8 cellular contexts compared by ENCODE assay signal in the genomic region with DNA sequence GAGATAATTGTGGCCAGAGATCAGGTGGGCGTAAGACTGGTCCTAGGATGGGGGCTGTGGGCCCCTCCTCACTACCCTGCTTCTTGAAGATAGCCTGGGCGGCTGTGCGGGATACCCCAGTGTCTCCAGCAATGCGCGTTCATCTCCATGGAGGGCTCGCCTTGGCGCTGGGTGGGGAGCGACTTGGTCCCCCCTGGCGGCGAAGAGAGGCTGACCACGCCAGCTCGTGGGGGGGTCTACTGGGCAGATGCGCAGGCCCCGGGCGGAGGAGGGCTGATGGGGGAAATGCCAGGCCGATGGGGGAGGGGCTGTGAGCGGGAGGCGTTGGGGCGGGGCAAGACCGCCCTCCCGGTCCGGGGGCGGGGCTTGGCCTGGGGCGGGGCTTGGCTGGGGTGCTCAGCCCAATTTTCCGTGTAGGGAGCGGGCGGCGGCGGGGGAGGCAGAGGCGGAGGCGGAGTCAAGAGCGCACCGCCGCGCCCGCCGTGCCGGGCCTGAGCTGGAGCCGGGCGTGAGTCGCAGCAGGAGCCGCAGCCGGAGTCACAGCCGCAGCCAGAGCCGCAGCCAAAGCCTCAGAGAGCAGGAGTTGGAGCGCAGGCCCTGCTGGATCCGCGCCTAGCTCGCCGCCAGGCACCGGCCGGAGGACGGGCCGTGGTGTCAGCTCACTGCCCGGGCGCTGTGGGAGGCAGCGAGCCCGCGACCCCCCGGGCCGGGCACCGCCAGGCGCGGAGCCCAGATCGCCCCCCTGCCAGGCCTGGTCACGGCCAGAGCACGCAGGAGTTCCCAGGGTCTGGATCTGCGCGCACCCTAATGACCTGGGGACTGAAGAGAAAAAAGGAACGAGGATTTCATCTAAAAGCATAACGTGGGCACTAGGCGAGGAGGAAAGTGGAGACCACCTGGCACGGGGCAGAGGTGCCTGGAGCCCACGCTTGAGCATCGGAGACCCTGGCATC. TPM values are rescaled to one million over a fixed set of nuclear protein-coding genes. Genes with fewer than 3 reads are reported as not detected.
DNase-seq lines count a peak whose midpoint lies in the region; ATAC-seq and TF ChIP-seq lines count a peak whose summit lies in the region.

A gene with protein sequence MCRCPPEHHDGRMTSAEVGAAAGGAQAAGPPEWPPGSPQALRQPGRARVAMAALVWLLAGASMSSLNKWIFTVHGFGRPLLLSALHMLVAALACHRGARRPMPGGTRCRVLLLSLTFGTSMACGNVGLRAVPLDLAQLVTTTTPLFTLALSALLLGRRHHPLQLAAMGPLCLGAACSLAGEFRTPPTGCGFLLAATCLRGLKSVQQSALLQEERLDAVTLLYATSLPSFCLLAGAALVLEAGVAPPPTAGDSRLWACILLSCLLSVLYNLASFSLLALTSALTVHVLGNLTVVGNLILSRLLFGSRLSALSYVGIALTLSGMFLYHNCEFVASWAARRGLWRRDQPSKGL (plus strand): TSS at position 509 of the 953 bp plus-strand sequence. CDS start 670 bp downstream, outside the sequence.

- peak; percentile 96 for DNase-seq in Karpas-422
- peak; percentile 88 for DNase-seq in RPMI7951 (ENCODE audit: low read depth)
- DNase-seq in activated effector memory CD4-positive, alpha-beta T cell treated with Interleukin-2 at 50 U/mL for 16 hours: peak; percentile 91
- peak; percentile 84 for DNase-seq in fibroblast of the aortic adventitia (ENCODE audit: low read depth)
- DNase-seq in stimulated activated naive CD8-positive, alpha-beta T cell treated with anti-CD3 and anti-CD28 coated beads, Interleukin-15, amount 100 ng/mL, for 72 hours: peak; percentile 95 to 96

- H3K9me3 ChIP-seq in DOHH2 (ENCODE audit: control insufficient read depth, insufficient read depth, low read length) (no peaks in the 10 kb centered on the region), Karpas-422 (ENCODE audit: low read length) (no peaks in the 10 kb centered on the region), neural cell (ENCODE audit: low read length) (no peaks in the 10 kb centered on the region)

- H3K9me2 ChIP-seq in DOHH2 (replicated peaks; ENCODE audit: control insufficient read depth, low read length): no peaks in the 10 kb centered on the region
- no peaks in the 10 kb centered on the region for H3K9me2 ChIP-seq in Karpas-422 (replicated peaks; ENCODE audit: insufficient read depth, low read length)
- H3K9me2 ChIP-seq in neural cell (ENCODE audit: insufficient read depth, low read length): no peaks in the 10 kb centered on the region

- no peak for TF ChIP-seq RAD21 in neural cell (conservative IDR thresholded peaks at IDR 0.05)

- H3K4me1 Mint-ChIP-seq in stimulated activated naive CD8-positive, alpha-beta T cell treated with anti-CD3 and anti-CD28 coated beads, Interleukin-15, amount 100 ng/mL, for 72 hours: peaks cover 36% of the 10 kb centered on the region

- H3K36me3 ChIP-seq in DOHH2 (ENCODE audit: control insufficient read depth, low read length): no peaks in the 10 kb centered on the region
- no peaks in the 10 kb centered on the region for H3K36me3 ChIP-seq in Karpas-422 (ENCODE audit: insufficient read depth, low read length)
- no peaks in the 10 kb centered on the region for H3K36me3 ChIP-seq in neural cell (ENCODE audit: insufficient read depth, low read length)

- H3K4me3 Mint-ChIP-seq in stimulated activated naive CD8-positive, alpha-beta T cell treated with anti-CD3 and anti-CD28 coated beads, Interleukin-15, amount 100 ng/mL, for 72 hours: peak within 1 kb of the TSS; percentile 85 to 91

- H3K27ac ChIP-seq in DOHH2 (ENCODE audit: low read depth, low read length) (no peak within 1 kb of the TSS), Karpas-422 (ENCODE audit: low read length) (no peak within 1 kb of the TSS), neural cell (ENCODE audit: low read length) (no peak within 1 kb of the TSS)

- no peak for TF ChIP-seq EP300 in neural cell (conservative IDR thresholded peaks at IDR 0.05; ENCODE audit: poor library complexity, severe bottlenecking)

- H3F3A ChIP-seq in DOHH2 (ENCODE audit: control insufficient read depth, insufficient read depth): no peaks in the 10 kb centered on the region
- no peaks in the 10 kb centered on the region for H3F3A ChIP-seq in neural cell (ENCODE audit: insufficient read depth, low read length, poor library complexity, severe bottlenecking)

- ATAC-seq in GM21737 (IDR thresholded peaks at IDR 0.05; ENCODE audit: unreplicated experiment): peak; percentile 57
- ATAC-seq in stimulated activated naive CD8-positive, alpha-beta T cell treated with anti-CD3 and anti-CD28 coated beads, Interleukin-15, amount 100 ng/mL, for 72 hours: peak; percentile 79

- H3K27me3 ChIP-seq in DOHH2 (ENCODE audit: control insufficient read depth, low read length) (no peaks in the 10 kb centered on the region), Karpas-422 (ENCODE audit: low read length) (no peaks in the 10 kb centered on the region), neural cell (ENCODE audit: insufficient read depth, low read depth, low read length) (no peaks in the 10 kb centered on the region)

- no peaks in the 10 kb centered on the region for H3K9me3 Mint-ChIP-seq in stimulated activated naive CD8-positive, alpha-beta T cell treated with anti-CD3 and anti-CD28 coated beads, Interleukin-15, amount 100 ng/mL, for 72 hours

- H2AFZ ChIP-seq in Karpas-422 (ENCODE audit: low read length) (peak within 1 kb of the TSS; percentile 99), neural cell (ENCODE audit: low read depth, low read length) (no peak within 1 kb of the TSS)

- H4K20me1 ChIP-seq in DOHH2 (ENCODE audit: control insufficient read depth, insufficient read depth, low read depth, low read length): no peaks in the 10 kb centered on the region
- no peaks in the 10 kb centered on the region; the same call in 1 of the 2 replicates for H4K20me1 ChIP-seq in Karpas-422 (ENCODE audit: insufficient read depth, low read depth, low read length)
- H4K20me1 ChIP-seq in neural cell (ENCODE audit: insufficient read depth): no peaks in the 10 kb centered on the region

- H3K9ac ChIP-seq in Karpas-422 (ENCODE audit: low read length): peak within 1 kb of the TSS; percentile 81
- peak within 1 kb of the TSS; percentile 63 for H3K9ac ChIP-seq in neural cell (ENCODE audit: low read length)

- H3K79me2 ChIP-seq in DOHH2 (ENCODE audit: control insufficient read depth, low read length) (no peaks in the 10 kb centered on the region), Karpas-422 (ENCODE audit: low read length) (no peaks in the 10 kb centered on the region), neural cell (replicated peaks; ENCODE audit: insufficient read depth, low read length) (no peaks in the 10 kb centered on the region)

- H3K4me3 ChIP-seq in DOHH2 (ENCODE audit: low read length) (peak within 1 kb of the TSS; percentile 81), Karpas-422 (ENCODE audit: low read length) (peak within 1 kb of the TSS; percentile 90), fibroblast of the aortic adventitia (ENCODE audit: low read depth, low read length) (peak within 1 kb of the TSS; percentile 81), neural cell (ENCODE audit: low read length) (peak within 1 kb of the TSS; percentile 73)

- peak within 1 kb of the TSS; percentile 96 for H3K4me2 ChIP-seq in DOHH2 (ENCODE audit: low read length)
- H3K4me2 ChIP-seq in Karpas-422 (ENCODE audit: low read depth, low read length, poor library complexity, severe bottlenecking): peak within 1 kb of the TSS; percentile 99
- peak within 1 kb of the TSS; percentile 11 for H3K4me2 ChIP-seq in neural cell (ENCODE audit: low read length)

- H3K4me1 ChIP-seq in DOHH2 (ENCODE audit: control insufficient read depth, low read length) (peaks cover 16% of the 10 kb centered on the region), Karpas-422 (ENCODE audit: low read length) (peaks cover 23% of the 10 kb centered on the region)

- H3K27ac Mint-ChIP-seq in stimulated activated naive CD8-positive, alpha-beta T cell treated with anti-CD3 and anti-CD28 coated beads, Interleukin-15, amount 100 ng/mL, for 72 hours: peak within 1 kb of the TSS; percentile 70 to 91

- H3K27me3 Mint-ChIP-seq in stimulated activated naive CD8-positive, alpha-beta T cell treated with anti-CD3 and anti-CD28 coated beads, Interleukin-15, amount 100 ng/mL, for 72 hours: no peaks in the 10 kb centered on the region

- TF ChIP-seq CTCF in DOHH2 (IDR thresholded peaks at IDR 0.05; ENCODE audit: low read depth, low read length, poor library complexity, severe bottlenecking) (peak; percentile 25), fibroblast of the aortic adventitia (IDR thresholded peaks at IDR 0.05; ENCODE audit: insufficient read depth, low read length) (peak; percentile 42), neural cell (IDR thresholded peaks at IDR 0.05; ENCODE audit: poor library complexity, severe bottlenecking) (peak; percentile 16)

TF ChIP-seq in neural cell, 6 proteins besides CTCF, POLR2A, EP300 and RAD21 (continues in another document):
- TF ChIP-seq MXI1 (conservative IDR thresholded peaks at IDR 0.05; ENCODE audit: poor library complexity, severe bottlenecking): peak; percentile 30
- TF ChIP-seq SMC3 (conservative IDR thresholded peaks at IDR 0.05; ENCODE audit: poor library complexity): no peak
- peak; percentile 25 for TF ChIP-seq POLR2AphosphoS5 (IDR thresholded peaks at IDR 0.05)

RNA-seq across cellular contexts. Expression of the gene that starts here (rescaled TPM):
- total RNA-seq in Karpas-422 (2014; rRNA removed; shearing (Covaris generic); ENCODE audit: low replicate concordance): 0.97 and 1.2 TPM in 2 replicates
- total RNA-seq in RPMI7951 (2014; rRNA removed; shearing (Covaris generic)): 8.2 and 12.9 TPM in 2 replicates
- total RNA-seq in fibroblast of the aortic adventitia (ENCODE audit: low replicate concordance): 5.1 and 19.7 TPM in 2 replicates
- 5.5 and 7.6 TPM in 2 replicates for polyA plus RNA-seq in neural cell
- 6.1 and 7.5 TPM in 2 replicates for polyA minus RNA-seq in neural cell

Comparison
In these comparisons a context has a peak if more than half of its experiments do, and no peak if none do; other contexts are left out.
1. H3K4me2 ChIP-seq: peak in every context shown above with its lines; median percentile 99 in Karpas-422; 96 in DOHH2; 11 in neural cell.